ENCODE assay signal across 8 cellular contexts in the genomic region with DNA sequence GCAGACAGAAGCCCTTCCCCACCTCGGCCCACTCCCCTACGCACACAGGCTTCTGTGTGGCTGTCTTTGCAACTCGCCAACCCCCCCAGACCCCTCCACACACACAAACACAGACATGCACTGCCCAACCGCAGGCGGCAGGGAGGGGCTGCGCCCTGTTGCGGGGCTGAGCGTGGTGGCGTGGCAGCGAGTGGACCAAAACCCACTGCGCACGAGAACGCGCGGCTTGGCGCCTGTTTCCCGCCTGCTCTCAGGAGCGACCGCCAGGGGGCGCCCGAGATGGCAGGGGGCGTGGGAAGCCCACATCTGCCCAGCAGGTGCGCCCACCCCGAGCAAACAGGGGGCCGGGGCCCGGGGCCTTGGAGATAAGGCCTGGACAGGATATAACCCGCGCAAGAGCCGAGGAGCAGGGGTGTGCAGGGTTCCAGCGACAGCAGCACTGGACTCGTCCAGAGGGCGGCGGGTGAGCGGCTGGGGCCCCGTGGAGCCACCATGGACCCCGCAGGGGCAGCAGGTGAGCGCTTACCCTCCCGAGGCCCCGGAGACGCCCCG. TPM values are rescaled to one million over a fixed set of nuclear protein-coding genes. Genes with fewer than 3 reads are reported as not detected.
DNase-seq lines count a peak whose midpoint lies in the region; ATAC-seq and TF ChIP-seq lines count a peak whose summit lies in the region.

A gene with protein sequence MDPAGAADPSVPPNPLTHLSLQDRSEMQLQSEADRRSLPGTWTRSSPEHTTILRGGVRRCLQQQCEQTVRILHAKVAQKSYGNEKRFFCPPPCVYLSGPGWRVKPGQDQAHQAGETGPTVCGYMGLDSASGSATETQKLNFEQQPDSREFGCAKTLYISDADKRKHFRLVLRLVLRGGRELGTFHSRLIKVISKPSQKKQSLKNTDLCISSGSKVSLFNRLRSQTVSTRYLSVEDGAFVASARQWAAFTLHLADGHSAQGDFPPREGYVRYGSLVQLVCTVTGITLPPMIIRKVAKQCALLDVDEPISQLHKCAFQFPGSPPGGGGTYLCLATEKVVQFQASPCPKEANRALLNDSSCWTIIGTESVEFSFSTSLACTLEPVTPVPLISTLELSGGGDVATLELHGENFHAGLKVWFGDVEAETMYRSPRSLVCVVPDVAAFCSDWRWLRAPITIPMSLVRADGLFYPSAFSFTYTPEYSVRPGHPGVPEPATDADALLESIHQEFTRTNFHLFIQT (plus strand): TSS at position 410 of the 552 bp plus-strand sequence. CDS start 83 bp downstream, at position 493.

- H3K27me3 ChIP-seq in iPS DF 6.9 (ENCODE audit: control insufficient read depth, insufficient read depth, low read length) = no peaks in the 10 kb centered on the region

- peaks cover 2% of the 10 kb centered on the region; the same call in 1 of the 2 replicates for H3K36me3 ChIP-seq in iPS DF 6.9 (ENCODE audit: control insufficient read depth, insufficient read depth, low read length)

- intact Hi-C loops in activated T-helper 1 cell treated with anti-CD3 and anti-CD28 coated beads, Interleukin-12 subunit alpha, Interleukin-12 subunit beta, Interleukin-2, Interleukin-4 antibody, amounts not matched to agents 30 ng/mL and 10 ng/mL and 1 ng/mL, durations not matched to agents 14 hours and 24 hours and 36 hours (cut with micrococcal nuclease) = loop anchor here (10.0 kb wide), 1 partner anchor 448 kb away; no protein-coding TSS in a partner anchor

- H3K9me3 Mint-ChIP-seq in activated T-helper 1 cell treated with anti-CD3 and anti-CD28 coated beads, Interleukin-12 subunit alpha, Interleukin-12 subunit beta, Interleukin-2, Interleukin-4 antibody, amounts not matched to agents 30 ng/mL and 10 ng/mL and 1 ng/mL, durations not matched to agents 14 hours and 24 hours and 36 hours = no peaks in the 10 kb centered on the region

- ATAC-seq in HG02885 (IDR thresholded peaks at IDR 0.05; ENCODE audit: poor library complexity, unreplicated experiment) (no peak), HG03135 (IDR thresholded peaks at IDR 0.05; ENCODE audit: unreplicated experiment) (no peak)

- H3K27me3 Mint-ChIP-seq in activated T-helper 1 cell treated with anti-CD3 and anti-CD28 coated beads, Interleukin-12 subunit alpha, Interleukin-12 subunit beta, Interleukin-2, Interleukin-4 antibody, amounts not matched to agents 30 ng/mL and 10 ng/mL and 1 ng/mL, durations not matched to agents 14 hours and 24 hours and 36 hours (ENCODE audit: insufficient read depth) = peaks cover 3% of the 10 kb centered on the region

- H3K36me3 Mint-ChIP-seq in activated T-helper 1 cell treated with anti-CD3 and anti-CD28 coated beads, Interleukin-12 subunit alpha, Interleukin-12 subunit beta, Interleukin-2, Interleukin-4 antibody, amounts not matched to agents 30 ng/mL and 10 ng/mL and 1 ng/mL, durations not matched to agents 14 hours and 24 hours and 36 hours (ENCODE audit: low read depth) = peaks cover 17% of the 10 kb centered on the region

- no peak within 1 kb of the TSS for H3K4me3 ChIP-seq in AG09309 (ENCODE audit: control insufficient read depth, low read depth, low read length)
- peak within 1 kb of the TSS; percentile 21; the same call in 1 of the 2 replicates for H3K4me3 ChIP-seq in iPS DF 6.9 (ENCODE audit: low read length)

- H3K27ac Mint-ChIP-seq in activated T-helper 1 cell treated with anti-CD3 and anti-CD28 coated beads, Interleukin-12 subunit alpha, Interleukin-12 subunit beta, Interleukin-2, Interleukin-4 antibody, amounts not matched to agents 30 ng/mL and 10 ng/mL and 1 ng/mL, durations not matched to agents 14 hours and 24 hours and 36 hours = no peak within 1 kb of the TSS

- in situ Hi-C loops in KBM-7 (cut with MboI; ENCODE audit: low pct_unique_long_range_greater_than_20kb, low sequenced_read_pairs) = loop anchor here (25.0 kb wide), 1 partner anchor 456 kb away; no protein-coding TSS in a partner anchor

- H3K27ac ChIP-seq in iPS DF 6.9 (ENCODE audit: low read length) = no peak within 1 kb of the TSS

- TF ChIP-seq CTCF in AG09309 (IDR thresholded peaks at IDR 0.05; ENCODE audit: control insufficient read depth, insufficient read depth, low read depth, low read length, missing control alignments) = peak; percentile 84

- DNase-seq in AG09309 (ENCODE audit: low read depth) (no peak), KBM-7 (peak; percentile 36), iPS DF 6.9 (ENCODE audit: low read depth, low spot score) (no peak), amniotic stem cell (lab: John Stamatoyannopoulos, UW) (no peak)
- peak; percentile 28 for DNase-seq in activated T-helper 1 cell treated with anti-CD3 and anti-CD28 coated beads, Interleukin-12 subunit alpha, Interleukin-12 subunit beta, Interleukin-2, Interleukin-4 antibody, amounts not matched to agents 30 ng/mL and 10 ng/mL and 1 ng/mL, durations not matched to agents 14 hours and 24 hours and 36 hours (ENCODE audit: low spot score)
- DNase-seq in stimulated activated CD8-positive, alpha-beta memory T cell treated with anti-CD3 and anti-CD28 coated beads, Interleukin-4, amount 100 ng/mL, for 24 hours (ENCODE audit: low read depth) = peak; percentile 38

- H3K9me3 ChIP-seq in iPS DF 6.9 (ENCODE audit: control insufficient read depth, insufficient read depth, low read length) = no peaks in the 10 kb centered on the region

- WGBS in iPS DF 6.9 (ENCODE audit: insufficient coverage, insufficient read length) = no CpG with 5 or more reads among the region's 41 CpGs

- H3K4me1 ChIP-seq in iPS DF 6.9 (ENCODE audit: control insufficient read depth, insufficient read depth, low read length) = peaks cover 4% of the 10 kb centered on the region

- H3K4me3 Mint-ChIP-seq in activated T-helper 1 cell treated with anti-CD3 and anti-CD28 coated beads, Interleukin-12 subunit alpha, Interleukin-12 subunit beta, Interleukin-2, Interleukin-4 antibody, amounts not matched to agents 30 ng/mL and 10 ng/mL and 1 ng/mL, durations not matched to agents 14 hours and 24 hours and 36 hours = no peak within 1 kb of the TSS

- H3K4me1 Mint-ChIP-seq in activated T-helper 1 cell treated with anti-CD3 and anti-CD28 coated beads, Interleukin-12 subunit alpha, Interleukin-12 subunit beta, Interleukin-2, Interleukin-4 antibody, amounts not matched to agents 30 ng/mL and 10 ng/mL and 1 ng/mL, durations not matched to agents 14 hours and 24 hours and 36 hours (ENCODE audit: low read depth) = peaks cover 37% of the 10 kb centered on the region

RNA-seq across cellular contexts. Expression of the gene that starts here (rescaled TPM):
- total RNA-seq in activated T-helper 1 cell treated with anti-CD3 and anti-CD28 coated beads, Interleukin-12 subunit alpha, Interleukin-12 subunit beta, Interleukin-2, Interleukin-4 antibody, amounts not matched to agents 30 ng/mL and 10 ng/mL and 1 ng/mL, durations not matched to agents 14 hours and 24 hours and 36 hours = 0.18 TPM in 1 of 2 replicates, not detected in the other

Comparison
In these comparisons a context has a peak if more than half of its experiments do, and no peak if none do; other contexts are left out.
1. Peak in DNase-seq in activated T-helper 1 cell treated with anti-CD3 and anti-CD28 coated beads, Interleukin-12 subunit alpha, Interleukin-12 subunit beta, Interleukin-2, Interleukin-4 antibody, amounts not matched to agents 30 ng/mL and 10 ng/mL and 1 ng/mL, durations not matched to agents 14 hours and 24 hours and 36 hours; RNA of the gene not detected or under 1 TPM.
2. DNase-seq: peak in KBM-7 (single experiment) and stimulated activated CD8-positive, alpha-beta memory T cell treated with anti-CD3 and anti-CD28 coated beads, Interleukin-4, amount 100 ng/mL, for 24 hours (single experiment); none in AG09309 (single experiment), iPS DF 6.9 (single experiment) and amniotic stem cell (single experiment).